13 cellular contexts compared by ENCODE assay signal in the genomic region with DNA sequence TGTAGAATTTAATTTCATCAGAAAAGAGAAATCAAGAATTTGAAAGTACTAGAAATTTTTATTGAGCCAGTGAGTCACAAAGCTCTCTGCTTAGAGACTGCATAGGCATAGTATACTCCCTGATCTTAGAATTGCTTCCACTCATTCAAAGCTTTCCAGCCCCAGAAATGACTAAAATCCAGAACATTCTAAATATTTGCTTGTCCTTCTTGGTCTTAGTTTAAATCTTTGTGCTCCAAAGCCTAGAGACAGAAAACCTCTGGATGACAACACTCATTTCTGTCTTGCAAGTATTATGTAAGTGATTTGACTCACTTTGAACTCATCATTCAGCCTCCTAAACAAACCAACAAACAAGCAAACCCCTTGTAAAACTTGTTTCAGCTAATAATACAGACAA.
DNase-seq lines count a peak whose midpoint lies in the region; ATAC-seq, FAIRE-seq and TF ChIP-seq lines count a peak whose summit lies in the region.
"Had no signal": no experiment of that assay in that cellular context is flagged by ENCODE, and none has a peak within 500 bp of the region (broad histone marks: within the 10 kb centered on the region; RNA-seq: fewer than 3 reads in every experiment).

No MANE protein-coding gene starts in this region.

- no peak for FAIRE-seq in GM12892 (lab: Jason Lieb, UNC)

- H3K4me1 ChIP-seq in Panc1 (ENCODE audit: control insufficient read depth, insufficient read depth, low read length) (no peaks in the 10 kb centered on the region), smooth muscle cell (ENCODE audit: low read depth) (peaks cover 3% of the 10 kb centered on the region)

- in situ Hi-C loops in Panc1 (cut with HindIII; ENCODE audit: low pct_unique_long_range_greater_than_20kb, low sequenced_read_pairs): no loop called here

- no peaks in the 10 kb centered on the region for H3K9me3 Mint-ChIP-seq in activated T-cell treated with anti-CD3 and anti-CD28 coated beads, Interleukin-2, amount 50 U/mL, for 24 hours

- peak overlapping the region; percentile 85 for H3K27ac Mint-ChIP-seq in activated T-cell treated with anti-CD3 and anti-CD28 coated beads, Interleukin-2, amount 50 U/mL, for 24 hours

- H4K20me1 ChIP-seq in smooth muscle cell (ENCODE audit: low read depth): no peaks in the 10 kb centered on the region

- H3K4me2 ChIP-seq in smooth muscle cell: peak overlapping the region; percentile 24

- H3F3A ChIP-seq in smooth muscle cell (ENCODE audit: low read depth): no peaks in the 10 kb centered on the region

- H3K27me3 ChIP-seq in Panc1 (ENCODE audit: control insufficient read depth, insufficient read depth, low read length): no peaks in the 10 kb centered on the region
- no peaks in the 10 kb centered on the region for H3K27me3 ChIP-seq in smooth muscle cell (ENCODE audit: low read depth)

- ATAC-seq in Panc1 (no peak), left cardiac atrium (no peak)

- BruUV-seq in Panc1 (replicated peaks; lab: Mats Ljungman, UMichigan): no TSS peak

- POLR2A ChIA-PET in Panc1 (lab: Charles Lee): no interaction called here

- DNase-seq in activated T-cell treated with anti-CD3 and anti-CD28 coated beads, Interleukin-2, amount 50 U/mL, for 24 hours: no peak
- no peak for DNase-seq in activated T-cell treated with anti-CD3 and anti-CD28 coated beads for 4 hours
- DNase-seq in Panc1 (ENCODE audit: low read depth, low spot score): peak; percentile 18
- peak; percentile 27 for DNase-seq in choroid plexus epithelial cell (ENCODE audit: low read depth)
- no peak for DNase-seq in smooth muscle cell (lab: John Stamatoyannopoulos, UW; ENCODE audit: unreplicated experiment)
- DNase-seq in GM12892 (ENCODE audit: insufficient read length): no peak
- DNase-seq in activated effector memory CD4-positive, alpha-beta T cell treated with anti-CD3 and anti-CD28 coated beads, Interleukin-2, amount 50 U/mL, for 16 hours: no peak
- no peak for DNase-seq in left cardiac atrium
- DNase-seq: activated CD4-positive, CD25-positive, alpha-beta regulatory T cell; AML-193; aorta; GOT3; KG1 had no signal

- no peak overlapping the region for H2AFZ ChIP-seq in smooth muscle cell (ENCODE audit: low read depth)

- no peak for TF ChIP-seq POLR2A in GM12892 (IDR thresholded peaks at IDR 0.05; ENCODE audit: low read depth, low read length)

- CTCF ChIA-PET in Panc1 (lab: Charles Lee): interaction anchor here (0.5 kb wide), 1 partner anchor 1127 kb away, joined by 9 read pairs; no protein-coding TSS in a partner anchor

- H3K9ac ChIP-seq in smooth muscle cell (ENCODE audit: low read depth): no peak overlapping the region

- H3K4me3 ChIP-seq in Panc1 (ENCODE audit: low read depth in 2 of 2, low read length in 2 of 2): no peak overlapping the region
- no peak overlapping the region for H3K4me3 ChIP-seq in choroid plexus epithelial cell (ENCODE audit: low read depth, low read length)
- no peak overlapping the region for H3K4me3 ChIP-seq in smooth muscle cell

- no peak overlapping the region for H3K27ac ChIP-seq in Panc1 (ENCODE audit: low read length)
- peak overlapping the region; percentile 43 for H3K27ac ChIP-seq in smooth muscle cell (ENCODE audit: low read depth)

- no peaks in the 10 kb centered on the region for H3K9me3 ChIP-seq in Panc1 (ENCODE audit: control insufficient read depth, insufficient read depth, low read depth, low read length)
- no peaks in the 10 kb centered on the region for H3K9me3 ChIP-seq in smooth muscle cell (replicated peaks; ENCODE audit: low read depth)

- no peaks in the 10 kb centered on the region for H3K79me2 ChIP-seq in smooth muscle cell (ENCODE audit: low read depth)

- H3K4me1 Mint-ChIP-seq in activated T-cell treated with anti-CD3 and anti-CD28 coated beads, Interleukin-2, amount 50 U/mL, for 24 hours (ENCODE audit: low read depth): peaks cover 66% of the 10 kb centered on the region

- no peak for TF ChIP-seq CTCF in Panc1 (IDR thresholded peaks at IDR 0.05)
- TF ChIP-seq CTCF in choroid plexus epithelial cell (conservative IDR thresholded peaks at IDR 0.05; ENCODE audit: low read depth, low read length): no peak
- TF ChIP-seq CTCF in smooth muscle cell (IDR thresholded peaks at IDR 0.05; ENCODE audit: borderline replicate concordance, insufficient read depth, poor library complexity, severe bottlenecking): no peak

- H3K36me3 Mint-ChIP-seq in activated T-cell treated with anti-CD3 and anti-CD28 coated beads, Interleukin-2, amount 50 U/mL, for 24 hours (ENCODE audit: low read depth): peaks cover 96% of the 10 kb centered on the region

- no peak overlapping the region for H3K4me3 Mint-ChIP-seq in activated T-cell treated with anti-CD3 and anti-CD28 coated beads, Interleukin-2, amount 50 U/mL, for 24 hours

- H3K36me3 ChIP-seq in Panc1 (ENCODE audit: control insufficient read depth, insufficient read depth, low read length) (no peaks in the 10 kb centered on the region), smooth muscle cell (ENCODE audit: low read depth) (no peaks in the 10 kb centered on the region)

- intact Hi-C loops in Panc1 (cut with micrococcal nuclease; ENCODE audit: unreplicated experiment) (no loop called here), left cardiac atrium (cut with DNase I) (no loop called here)

- H3K27me3 Mint-ChIP-seq in activated T-cell treated with anti-CD3 and anti-CD28 coated beads, Interleukin-2, amount 50 U/mL, for 24 hours: no peaks in the 10 kb centered on the region

Comparison
In these comparisons a context has a peak if more than half of its experiments do, and no peak if none do; other contexts are left out.
1. DNase-seq: peak in Panc1 (single experiment) and choroid plexus epithelial cell (single experiment); none in activated T-cell treated with anti-CD3 and anti-CD28 coated beads, Interleukin-2, amount 50 U/mL, for 24 hours (single experiment), activated T-cell treated with anti-CD3 and anti-CD28 coated beads for 4 hours (single experiment), smooth muscle cell (single experiment), GM12892 (single experiment), activated effector memory CD4-positive, alpha-beta T cell treated with anti-CD3 and anti-CD28 coated beads, Interleukin-2, amount 50 U/mL, for 16 hours (single experiment) and left cardiac atrium (single experiment).